24 cellular contexts compared by ENCODE assay signal in genomic region chr5:37660319-37660718, GRCh38.
"Had no signal": no experiment of that assay in that cellular context is flagged by ENCODE, and none has a peak within 500 bp of the region (broad histone marks: within the 10 kb centered on the region; RNA-seq: fewer than 3 reads in every experiment).

No MANE protein-coding gene starts in this region.

- H3K4me1 ChIP-seq: colonic mucosa, foreskin keratinocyte had no signal

- H3K9me3 ChIP-seq: colonic mucosa, esophagus squamous epithelium, gastrocnemius medialis, gastroesophageal sphincter, heart right ventricle had no signal

- ATAC-seq: effector memory CD8-positive, alpha-beta T cell; esophagus mucosa; foreskin keratinocyte; gastrocnemius medialis; gastroesophageal sphincter; heart left ventricle; heart right ventricle had no signal

- H3K27ac ChIP-seq: colonic mucosa, coronary artery, dorsolateral prefrontal cortex, epithelial cell of prostate, esophagus squamous epithelium, foreskin keratinocyte, gastrocnemius medialis, gastroesophageal sphincter, heart left ventricle, heart right ventricle had no signal

- H3K4me3 ChIP-seq: colonic mucosa, coronary artery, dorsolateral prefrontal cortex, esophagus squamous epithelium, gastrocnemius medialis, gastroesophageal sphincter, heart left ventricle, heart right ventricle had no signal

- H3K36me3 ChIP-seq: colonic mucosa, esophagus squamous epithelium, gastrocnemius medialis, gastroesophageal sphincter, heart left ventricle, heart right ventricle had no signal

- FAIRE-seq: endothelial cell of umbilical vein had no signal

- H3K27me3 ChIP-seq: colonic mucosa, dorsolateral prefrontal cortex, esophagus squamous epithelium, foreskin keratinocyte, gastrocnemius medialis, gastroesophageal sphincter, heart left ventricle, heart right ventricle had no signal

- DNase-seq: colonic mucosa; cortex of kidney; dermis blood vessel endothelial cell; dorsolateral prefrontal cortex; effector CD4-positive, alpha-beta T cell; effector CD8-positive, alpha-beta T cell; effector memory CD4-positive, alpha-beta T cell; effector memory CD8-positive, alpha-beta T cell; endodermal cell; erythroblast; esophagus squamous epithelium; foreskin fibroblast; foreskin keratinocyte; foreskin melanocyte; gastrocnemius medialis; glutamatergic neuron; head of caudate nucleus; heart left ventricle; heart right ventricle had no signal
